In the genomic region with DNA sequence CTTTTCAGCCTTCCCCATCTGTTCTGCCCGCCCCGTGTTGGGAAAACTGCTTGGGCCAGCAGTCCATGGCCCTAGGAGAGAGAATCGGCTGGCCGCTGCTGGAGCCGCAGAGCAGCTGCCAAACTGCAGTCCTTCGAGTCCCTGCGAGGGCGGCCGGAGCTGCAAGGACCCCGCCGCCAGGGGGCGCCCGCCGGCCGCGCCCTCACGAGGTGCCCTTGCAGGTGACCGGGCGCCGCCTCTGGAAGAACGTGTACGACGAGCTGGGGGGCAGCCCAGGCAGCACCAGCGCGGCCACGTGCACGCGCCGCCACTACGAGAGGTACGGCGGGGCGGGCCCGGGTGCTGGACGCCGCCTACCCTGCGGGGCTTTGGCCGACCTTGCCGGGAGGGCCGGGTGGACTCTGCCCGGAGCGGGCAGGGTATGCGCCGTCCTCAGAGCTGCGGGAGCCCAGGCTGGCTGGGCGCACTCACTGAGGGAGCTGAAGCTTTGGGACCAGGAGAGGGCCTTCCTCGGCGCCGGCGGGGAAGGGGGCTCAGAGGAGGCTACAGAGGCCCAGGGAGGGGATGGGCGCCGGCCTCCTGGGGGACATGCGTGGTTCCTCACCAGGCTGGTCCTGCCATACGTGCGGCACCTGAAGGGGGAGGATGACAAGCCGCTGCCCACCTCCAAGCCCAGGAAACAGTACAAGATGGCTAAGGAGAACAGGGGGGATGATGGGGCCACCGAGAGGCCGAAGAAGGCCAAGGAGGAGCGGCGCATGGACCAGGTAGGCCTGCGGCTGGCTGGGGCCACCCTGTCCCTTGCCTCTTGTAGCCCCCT, we compare ENCODE assay signal across 1 cellular context.
TF ChIP-seq lines count a peak whose summit lies in the region.

No MANE protein-coding gene starts in this region.

TF ChIP-seq in HepG2, 621 proteins besides CTCF, POLR2A, EP300 and RAD21 (continued from another document and continues in another):
- TF ChIP-seq, protein P1, sequence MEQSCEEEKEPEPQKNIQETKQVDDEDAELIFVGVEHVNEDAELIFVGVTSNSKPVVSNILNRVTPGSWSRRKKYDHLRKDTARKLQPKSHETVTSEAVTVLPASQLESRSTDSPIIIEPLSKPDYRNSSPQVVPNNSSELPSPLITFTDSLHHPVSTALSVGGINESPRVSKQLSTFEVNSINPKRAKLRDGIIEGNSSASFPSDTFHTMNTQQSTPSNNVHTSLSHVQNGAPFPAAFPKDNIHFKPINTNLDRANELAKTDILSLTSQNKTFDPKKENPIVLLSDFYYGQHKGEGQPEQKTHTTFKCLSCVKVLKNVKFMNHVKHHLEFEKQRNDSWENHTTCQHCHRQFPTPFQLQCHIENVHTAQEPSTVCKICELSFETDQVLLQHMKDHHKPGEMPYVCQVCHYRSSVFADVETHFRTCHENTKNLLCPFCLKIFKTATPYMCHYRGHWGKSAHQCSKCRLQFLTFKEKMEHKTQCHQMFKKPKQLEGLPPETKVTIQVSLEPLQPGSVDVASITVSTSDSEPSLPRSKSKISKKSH (CRISPR knock-in tag; IDR thresholded peaks at IDR 0.05; ENCODE audit: borderline replicate concordance) = no peak
- TF ChIP-seq SMAD1 (CRISPR knock-in tag; IDR thresholded peaks at IDR 0.05; ENCODE audit: borderline replicate concordance, low read depth) = peak; percentile 99; the same call in 1 of the 2 replicates
- TF ChIP-seq, protein P2, sequence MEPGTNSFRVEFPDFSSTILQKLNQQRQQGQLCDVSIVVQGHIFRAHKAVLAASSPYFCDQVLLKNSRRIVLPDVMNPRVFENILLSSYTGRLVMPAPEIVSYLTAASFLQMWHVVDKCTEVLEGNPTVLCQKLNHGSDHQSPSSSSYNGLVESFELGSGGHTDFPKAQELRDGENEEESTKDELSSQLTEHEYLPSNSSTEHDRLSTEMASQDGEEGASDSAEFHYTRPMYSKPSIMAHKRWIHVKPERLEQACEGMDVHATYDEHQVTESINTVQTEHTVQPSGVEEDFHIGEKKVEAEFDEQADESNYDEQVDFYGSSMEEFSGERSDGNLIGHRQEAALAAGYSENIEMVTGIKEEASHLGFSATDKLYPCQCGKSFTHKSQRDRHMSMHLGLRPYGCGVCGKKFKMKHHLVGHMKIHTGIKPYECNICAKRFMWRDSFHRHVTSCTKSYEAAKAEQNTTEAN (CRISPR knock-in tag; conservative IDR thresholded peaks at IDR 0.05) = peak; percentile 90; the same call in 1 of the 2 replicates
- peak; percentile 93 for TF ChIP-seq TGIF2 (CRISPR knock-in tag; IDR thresholded peaks at IDR 0.05)
- no peak for TF ChIP-seq ZFYVE20 (CRISPR knock-in tag; IDR thresholded peaks at IDR 0.05; ENCODE audit: borderline replicate concordance, low read depth)
- TF ChIP-seq SETDB1 (CRISPR knock-in tag; IDR thresholded peaks at IDR 0.05; ENCODE audit: borderline replicate concordance) = no peak
- no peak for TF ChIP-seq ZSCAN22 (CRISPR knock-in tag; IDR thresholded peaks at IDR 0.05)
- TF ChIP-seq CEBPB (IDR thresholded peaks at IDR 0.05; ENCODE audit: borderline replicate concordance, low read depth, low read length) = no peak
- TF ChIP-seq, protein P3, sequence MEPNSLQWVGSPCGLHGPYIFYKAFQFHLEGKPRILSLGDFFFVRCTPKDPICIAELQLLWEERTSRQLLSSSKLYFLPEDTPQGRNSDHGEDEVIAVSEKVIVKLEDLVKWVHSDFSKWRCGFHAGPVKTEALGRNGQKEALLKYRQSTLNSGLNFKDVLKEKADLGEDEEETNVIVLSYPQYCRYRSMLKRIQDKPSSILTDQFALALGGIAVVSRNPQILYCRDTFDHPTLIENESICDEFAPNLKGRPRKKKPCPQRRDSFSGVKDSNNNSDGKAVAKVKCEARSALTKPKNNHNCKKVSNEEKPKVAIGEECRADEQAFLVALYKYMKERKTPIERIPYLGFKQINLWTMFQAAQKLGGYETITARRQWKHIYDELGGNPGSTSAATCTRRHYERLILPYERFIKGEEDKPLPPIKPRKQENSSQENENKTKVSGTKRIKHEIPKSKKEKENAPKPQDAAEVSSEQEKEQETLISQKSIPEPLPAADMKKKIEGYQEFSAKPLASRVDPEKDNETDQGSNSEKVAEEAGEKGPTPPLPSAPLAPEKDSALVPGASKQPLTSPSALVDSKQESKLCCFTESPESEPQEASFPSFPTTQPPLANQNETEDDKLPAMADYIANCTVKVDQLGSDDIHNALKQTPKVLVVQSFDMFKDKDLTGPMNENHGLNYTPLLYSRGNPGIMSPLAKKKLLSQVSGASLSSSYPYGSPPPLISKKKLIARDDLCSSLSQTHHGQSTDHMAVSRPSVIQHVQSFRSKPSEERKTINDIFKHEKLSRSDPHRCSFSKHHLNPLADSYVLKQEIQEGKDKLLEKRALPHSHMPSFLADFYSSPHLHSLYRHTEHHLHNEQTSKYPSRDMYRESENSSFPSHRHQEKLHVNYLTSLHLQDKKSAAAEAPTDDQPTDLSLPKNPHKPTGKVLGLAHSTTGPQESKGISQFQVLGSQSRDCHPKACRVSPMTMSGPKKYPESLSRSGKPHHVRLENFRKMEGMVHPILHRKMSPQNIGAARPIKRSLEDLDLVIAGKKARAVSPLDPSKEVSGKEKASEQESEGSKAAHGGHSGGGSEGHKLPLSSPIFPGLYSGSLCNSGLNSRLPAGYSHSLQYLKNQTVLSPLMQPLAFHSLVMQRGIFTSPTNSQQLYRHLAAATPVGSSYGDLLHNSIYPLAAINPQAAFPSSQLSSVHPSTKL (CRISPR knock-in tag; IDR thresholded peaks at IDR 0.05) = peak; percentile 88
- peak; percentile 86 for TF ChIP-seq PHF21A (CRISPR knock-in tag; IDR thresholded peaks at IDR 0.05)
- TF ChIP-seq, protein P4, sequence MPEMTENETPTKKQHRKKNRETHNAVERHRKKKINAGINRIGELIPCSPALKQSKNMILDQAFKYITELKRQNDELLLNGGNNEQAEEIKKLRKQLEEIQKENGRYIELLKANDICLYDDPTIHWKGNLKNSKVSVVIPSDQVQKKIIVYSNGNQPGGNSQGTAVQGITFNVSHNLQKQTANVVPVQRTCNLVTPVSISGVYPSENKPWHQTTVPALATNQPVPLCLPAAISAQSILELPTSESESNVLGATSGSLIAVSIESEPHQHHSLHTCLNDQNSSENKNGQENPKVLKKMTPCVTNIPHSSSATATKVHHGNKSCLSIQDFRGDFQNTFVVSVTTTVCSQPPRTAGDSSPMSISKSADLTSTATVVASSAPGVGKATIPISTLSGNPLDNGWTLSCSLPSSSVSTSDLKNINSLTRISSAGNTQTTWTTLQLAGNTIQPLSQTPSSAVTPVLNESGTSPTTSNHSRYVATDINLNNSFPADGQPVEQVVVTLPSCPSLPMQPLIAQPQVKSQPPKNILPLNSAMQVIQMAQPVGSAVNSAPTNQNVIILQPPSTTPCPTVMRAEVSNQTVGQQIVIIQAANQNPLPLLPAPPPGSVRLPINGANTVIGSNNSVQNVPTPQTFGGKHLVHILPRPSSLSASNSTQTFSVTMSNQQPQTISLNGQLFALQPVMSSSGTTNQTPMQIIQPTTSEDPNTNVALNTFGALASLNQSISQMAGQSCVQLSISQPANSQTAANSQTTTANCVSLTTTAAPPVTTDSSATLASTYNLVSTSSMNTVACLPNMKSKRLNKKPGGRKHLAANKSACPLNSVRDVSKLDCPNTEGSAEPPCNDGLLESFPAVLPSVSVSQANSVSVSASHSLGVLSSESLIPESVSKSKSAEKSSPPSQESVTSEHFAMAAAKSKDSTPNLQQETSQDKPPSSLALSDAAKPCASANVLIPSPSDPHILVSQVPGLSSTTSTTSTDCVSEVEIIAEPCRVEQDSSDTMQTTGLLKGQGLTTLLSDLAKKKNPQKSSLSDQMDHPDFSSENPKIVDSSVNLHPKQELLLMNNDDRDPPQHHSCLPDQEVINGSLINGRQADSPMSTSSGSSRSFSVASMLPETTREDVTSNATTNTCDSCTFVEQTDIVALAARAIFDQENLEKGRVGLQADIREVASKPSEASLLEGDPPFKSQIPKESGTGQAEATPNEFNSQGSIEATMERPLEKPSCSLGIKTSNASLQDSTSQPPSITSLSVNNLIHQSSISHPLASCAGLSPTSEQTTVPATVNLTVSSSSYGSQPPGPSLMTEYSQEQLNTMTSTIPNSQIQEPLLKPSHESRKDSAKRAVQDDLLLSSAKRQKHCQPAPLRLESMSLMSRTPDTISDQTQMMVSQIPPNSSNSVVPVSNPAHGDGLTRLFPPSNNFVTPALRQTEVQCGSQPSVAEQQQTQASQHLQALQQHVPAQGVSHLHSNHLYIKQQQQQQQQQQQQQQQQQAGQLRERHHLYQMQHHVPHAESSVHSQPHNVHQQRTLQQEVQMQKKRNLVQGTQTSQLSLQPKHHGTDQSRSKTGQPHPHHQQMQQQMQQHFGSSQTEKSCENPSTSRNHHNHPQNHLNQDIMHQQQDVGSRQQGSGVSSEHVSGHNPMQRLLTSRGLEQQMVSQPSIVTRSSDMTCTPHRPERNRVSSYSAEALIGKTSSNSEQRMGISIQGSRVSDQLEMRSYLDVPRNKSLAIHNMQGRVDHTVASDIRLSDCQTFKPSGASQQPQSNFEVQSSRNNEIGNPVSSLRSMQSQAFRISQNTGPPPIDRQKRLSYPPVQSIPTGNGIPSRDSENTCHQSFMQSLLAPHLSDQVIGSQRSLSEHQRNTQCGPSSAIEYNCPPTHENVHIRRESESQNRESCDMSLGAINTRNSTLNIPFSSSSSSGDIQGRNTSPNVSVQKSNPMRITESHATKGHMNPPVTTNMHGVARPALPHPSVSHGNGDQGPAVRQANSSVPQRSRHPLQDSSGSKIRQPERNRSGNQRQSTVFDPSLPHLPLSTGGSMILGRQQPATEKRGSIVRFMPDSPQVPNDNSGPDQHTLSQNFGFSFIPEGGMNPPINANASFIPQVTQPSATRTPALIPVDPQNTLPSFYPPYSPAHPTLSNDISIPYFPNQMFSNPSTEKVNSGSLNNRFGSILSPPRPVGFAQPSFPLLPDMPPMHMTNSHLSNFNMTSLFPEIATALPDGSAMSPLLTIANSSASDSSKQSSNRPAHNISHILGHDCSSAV (CRISPR knock-in tag; IDR thresholded peaks at IDR 0.05; ENCODE audit: borderline replicate concordance) = peak; percentile 94; the same call in 1 of the 2 replicates
- TF ChIP-seq ZSCAN25 (CRISPR knock-in tag; IDR thresholded peaks at IDR 0.05) = peak; percentile 91
- peak; percentile 93 for TF ChIP-seq RNF2 (conservative IDR thresholded peaks at IDR 0.05; ENCODE audit: low read depth)
- peak; percentile 91 for TF ChIP-seq MED1 (CRISPR knock-in tag; IDR thresholded peaks at IDR 0.05)
- TF ChIP-seq ZNF564 (CRISPR knock-in tag; IDR thresholded peaks at IDR 0.05) = peak; percentile 25; the same call in 1 of the 2 replicates
- TF ChIP-seq PTBP1 (IDR thresholded peaks at IDR 0.05; ENCODE audit: low read depth, low read length, poor library complexity, severe bottlenecking) = no peak
- TF ChIP-seq, protein P5, sequence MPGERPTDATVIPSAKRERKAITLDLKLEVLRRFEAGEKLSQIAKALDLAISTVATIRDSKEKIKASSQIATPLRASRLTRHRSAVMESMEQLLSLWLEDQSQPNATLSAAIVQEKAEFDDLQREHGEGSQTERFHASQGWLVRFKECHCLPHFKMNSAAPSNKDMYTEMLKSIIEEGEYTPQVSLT (CRISPR knock-in tag; IDR thresholded peaks at IDR 0.05; ENCODE audit: borderline replicate concordance, low read depth) = no peak
- TF ChIP-seq, protein P6, sequence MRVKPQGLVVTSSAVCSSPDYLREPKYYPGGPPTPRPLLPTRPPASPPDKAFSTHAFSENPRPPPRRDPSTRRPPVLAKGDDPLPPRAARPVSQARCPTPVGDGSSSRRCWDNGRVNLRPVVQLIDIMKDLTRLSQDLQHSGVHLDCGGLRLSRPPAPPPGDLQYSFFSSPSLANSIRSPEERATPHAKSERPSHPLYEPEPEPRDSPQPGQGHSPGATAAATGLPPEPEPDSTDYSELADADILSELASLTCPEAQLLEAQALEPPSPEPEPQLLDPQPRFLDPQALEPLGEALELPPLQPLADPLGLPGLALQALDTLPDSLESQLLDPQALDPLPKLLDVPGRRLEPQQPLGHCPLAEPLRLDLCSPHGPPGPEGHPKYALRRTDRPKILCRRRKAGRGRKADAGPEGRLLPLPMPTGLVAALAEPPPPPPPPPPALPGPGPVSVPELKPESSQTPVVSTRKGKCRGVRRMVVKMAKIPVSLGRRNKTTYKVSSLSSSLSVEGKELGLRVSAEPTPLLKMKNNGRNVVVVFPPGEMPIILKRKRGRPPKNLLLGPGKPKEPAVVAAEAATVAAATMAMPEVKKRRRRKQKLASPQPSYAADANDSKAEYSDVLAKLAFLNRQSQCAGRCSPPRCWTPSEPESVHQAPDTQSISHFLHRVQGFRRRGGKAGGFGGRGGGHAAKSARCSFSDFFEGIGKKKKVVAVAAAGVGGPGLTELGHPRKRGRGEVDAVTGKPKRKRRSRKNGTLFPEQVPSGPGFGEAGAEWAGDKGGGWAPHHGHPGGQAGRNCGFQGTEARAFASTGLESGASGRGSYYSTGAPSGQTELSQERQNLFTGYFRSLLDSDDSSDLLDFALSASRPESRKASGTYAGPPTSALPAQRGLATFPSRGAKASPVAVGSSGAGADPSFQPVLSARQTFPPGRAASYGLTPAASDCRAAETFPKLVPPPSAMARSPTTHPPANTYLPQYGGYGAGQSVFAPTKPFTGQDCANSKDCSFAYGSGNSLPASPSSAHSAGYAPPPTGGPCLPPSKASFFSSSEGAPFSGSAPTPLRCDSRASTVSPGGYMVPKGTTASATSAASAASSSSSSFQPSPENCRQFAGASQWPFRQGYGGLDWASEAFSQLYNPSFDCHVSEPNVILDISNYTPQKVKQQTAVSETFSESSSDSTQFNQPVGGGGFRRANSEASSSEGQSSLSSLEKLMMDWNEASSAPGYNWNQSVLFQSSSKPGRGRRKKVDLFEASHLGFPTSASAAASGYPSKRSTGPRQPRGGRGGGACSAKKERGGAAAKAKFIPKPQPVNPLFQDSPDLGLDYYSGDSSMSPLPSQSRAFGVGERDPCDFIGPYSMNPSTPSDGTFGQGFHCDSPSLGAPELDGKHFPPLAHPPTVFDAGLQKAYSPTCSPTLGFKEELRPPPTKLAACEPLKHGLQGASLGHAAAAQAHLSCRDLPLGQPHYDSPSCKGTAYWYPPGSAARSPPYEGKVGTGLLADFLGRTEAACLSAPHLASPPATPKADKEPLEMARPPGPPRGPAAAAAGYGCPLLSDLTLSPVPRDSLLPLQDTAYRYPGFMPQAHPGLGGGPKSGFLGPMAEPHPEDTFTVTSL (CRISPR knock-in tag; IDR thresholded peaks at IDR 0.05; ENCODE audit: borderline replicate concordance) = no peak
- TF ChIP-seq BORCS8-MEF2B (CRISPR knock-in tag; IDR thresholded peaks at IDR 0.05) = peak; percentile 93
- no peak for TF ChIP-seq MBD4 (IDR thresholded peaks at IDR 0.05; ENCODE audit: borderline replicate concordance, low read length)
- TF ChIP-seq, protein P7, sequence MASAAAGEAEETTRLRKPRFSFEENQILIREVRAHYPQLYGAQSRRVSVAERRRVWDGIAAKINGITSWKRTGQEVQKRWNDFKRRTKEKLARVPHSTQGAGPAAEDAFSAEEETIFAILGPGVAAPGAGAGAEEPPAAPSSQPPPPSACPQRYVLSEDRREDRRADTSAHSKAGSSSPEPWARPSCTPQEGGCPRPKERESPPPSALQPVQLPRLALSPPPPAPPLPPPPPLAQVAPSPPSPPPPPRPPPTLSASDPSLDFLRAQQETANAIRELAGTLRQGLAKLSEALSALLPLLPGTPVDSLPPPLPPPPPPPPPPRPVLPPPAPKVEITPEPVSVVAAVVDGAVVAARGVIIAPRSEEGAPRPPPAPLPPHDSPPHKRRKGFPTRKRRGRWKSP (CRISPR knock-in tag; IDR thresholded peaks at IDR 0.05) = peak; percentile 93
